ENCODE assay signal across 26 cellular contexts in the genomic region with DNA sequence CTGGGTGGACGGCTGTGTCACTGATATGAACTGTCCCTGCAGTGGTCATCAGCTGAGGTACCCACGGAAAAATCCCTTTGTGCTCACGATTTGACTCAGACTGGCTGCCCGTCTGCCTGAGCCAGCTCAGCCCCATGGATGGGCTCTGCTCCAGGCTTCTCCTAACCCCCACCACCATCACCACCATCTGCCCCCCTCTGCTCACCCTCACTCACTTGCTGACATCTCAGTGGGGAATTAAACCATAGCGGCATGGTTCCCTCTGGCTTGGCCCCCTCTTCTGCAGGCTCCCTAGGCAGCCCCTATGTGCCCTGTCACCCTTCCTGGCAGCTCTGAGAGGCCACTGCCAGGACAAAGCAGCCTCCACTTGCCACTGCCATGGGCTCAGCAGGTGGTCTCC. TPM values are rescaled to one million over a fixed set of nuclear protein-coding genes. Genes with fewer than 3 reads are reported as not detected.
DNase-seq lines count a peak whose midpoint lies in the region; ATAC-seq and TF ChIP-seq lines count a peak whose summit lies in the region.
"Had no signal": no experiment of that assay in that cellular context is flagged by ENCODE, and none has a peak within 500 bp of the region (broad histone marks: within the 10 kb centered on the region; RNA-seq: fewer than 3 reads in every experiment).

No MANE protein-coding gene starts in this region.

- TF ChIP-seq CTCF in neural crest cell (conservative IDR thresholded peaks at IDR 0.05) (no peak), MCF 10A (IDR thresholded peaks at IDR 0.05; ENCODE audit: unreplicated experiment) (no peak)

- ATAC-seq in GM18519 (IDR thresholded peaks at IDR 0.05; ENCODE audit: low FRiP score, unreplicated experiment), result no peak
- ATAC-seq in GM18502 (IDR thresholded peaks at IDR 0.05; ENCODE audit: poor library complexity, unreplicated experiment), result no peak
- ATAC-seq: activated naive CD4-positive, alpha-beta T cell treated with anti-CD3 and anti-CD28 coated beads, Interleukin-2, amount 50 U/mL, for 72 hours; heart right ventricle had no signal

- no peak overlapping the region for H3K27ac ChIP-seq in BLaER1
- peak overlapping the region; percentile 97 for H3K27ac ChIP-seq in cingulate gyrus (ENCODE audit: low read depth, low read length)
- H3K27ac ChIP-seq: cardiac muscle cell, heart right ventricle, PC-9, VCaP had no signal

- H3K27ac Mint-ChIP-seq in neural crest cell (ENCODE audit: unreplicated experiment), result peak overlapping the region; percentile 25
- no peak overlapping the region for H3K27ac Mint-ChIP-seq in MCF 10A (ENCODE audit: low read depth, unreplicated experiment)
- H3K27ac Mint-ChIP-seq: activated CD4-positive, alpha-beta T cell treated with anti-CD3 and anti-CD28 coated beads, Interleukin-2, amount 10 ng/mL, durations not matched to agents 7 days and 5 days; mesothelial cell of epicardium; type B pancreatic cell had no signal

- H3K9me3 Mint-ChIP-seq in neural crest cell (no peaks in the 10 kb centered on the region), MCF 10A (ENCODE audit: unreplicated experiment) (no peaks in the 10 kb centered on the region)
- H3K9me3 Mint-ChIP-seq: activated CD4-positive, alpha-beta T cell treated with anti-CD3 and anti-CD28 coated beads, Interleukin-2, amount 10 ng/mL, durations not matched to agents 7 days and 5 days; activated naive CD4-positive, alpha-beta T cell treated with anti-CD3 and anti-CD28 coated beads, Interleukin-2, amount 50 U/mL, for 72 hours; mesothelial cell of epicardium; naive B cell; type B pancreatic cell had no signal

- peak overlapping the region; percentile 54; the same call in 1 of the 2 replicates for H3K4me2 ChIP-seq in BLaER1
- H3K4me2 ChIP-seq: PC-9 had no signal

- DNase-seq in NCI-H446 treated with DMSO at 0.1 percent for 48 hours (lab: John Stamatoyannopoulos, UW) (peak; percentile 14), neural crest cell (ENCODE audit: low read depth, low spot score) (no peak), hepatic stellate cell (ENCODE audit: low spot score) (no peak), MCF 10A (ENCODE audit: unreplicated experiment) (no peak)
- DNase-seq: activated CD4-positive, alpha-beta T cell treated with anti-CD3 and anti-CD28 coated beads, Interleukin-2, amount 10 ng/mL, durations not matched to agents 7 days and 5 days; activated effector memory CD4-positive, alpha-beta T cell treated with Interleukin-2 at 50 U/mL for 16 hours; Caco-2; DMS79 treated with DMSO at 0.1 percent for 48 hours; foreskin fibroblast; heart right ventricle; kidney; naive B cell; NCI-H146; NCI-H510A treated with DMSO at 0.1 percent for 48 hours; PC-9; stimulated activated CD4-positive, alpha-beta T cell treated with anti-CD3 and anti-CD28 coated beads, Interleukin-4, amount 100 ng/mL, for 1 hour had no signal

- no peaks in the 10 kb centered on the region for H3K27me3 ChIP-seq in BLaER1
- H3K27me3 ChIP-seq: cardiac muscle cell, heart right ventricle had no signal

- H3K4me3 Mint-ChIP-seq in neural crest cell (no peak overlapping the region), MCF 10A (ENCODE audit: unreplicated experiment) (no peak overlapping the region)
- H3K4me3 Mint-ChIP-seq: activated CD4-positive, alpha-beta T cell treated with anti-CD3 and anti-CD28 coated beads, Interleukin-2, amount 10 ng/mL, durations not matched to agents 7 days and 5 days; mesothelial cell of epicardium; naive B cell; type B pancreatic cell had no signal

- no peaks in the 10 kb centered on the region for H3K36me3 Mint-ChIP-seq in neural crest cell (ENCODE audit: low read depth)
- peaks cover 5% of the 10 kb centered on the region for H3K36me3 Mint-ChIP-seq in MCF 10A (ENCODE audit: insufficient read depth, unreplicated experiment)
- H3K36me3 Mint-ChIP-seq: naive B cell, type B pancreatic cell had no signal

- POLR2A ChIA-PET in MCF 10A (lab: Yijun Ruan, JAX), result no interaction called here

- peaks cover 34% of the 10 kb centered on the region for H3K4me1 ChIP-seq in BLaER1
- H3K4me1 ChIP-seq: Caco-2, HAP-1 had no signal

- no peaks in the 10 kb centered on the region for H3K9me3 ChIP-seq in BLaER1
- H3K9me3 ChIP-seq: Caco-2, HAP-1, heart right ventricle had no signal

- CTCF ChIA-PET in MCF 10A (lab: Yijun Ruan, JAX), result interaction anchor here (1.1 to 2.5 kb wide), 3 partner anchors 8 to 21 kb away, joined by 3 to 22 read pairs (median 12); no protein-coding TSS in a partner anchor

- H3K9ac ChIP-seq in BLaER1, result no peak overlapping the region

- intact Hi-C loops in MCF 10A (cut with micrococcal nuclease), result no loop called here

- no TSS peak for BruUV-seq in MCF 10A (replicated peaks; lab: Mats Ljungman, UMichigan)

- H3K4me3 ChIP-seq in BLaER1, result no peak overlapping the region
- H3K4me3 ChIP-seq: cardiac muscle cell, HAP-1, heart right ventricle, PC-9 had no signal

- no peaks in the 10 kb centered on the region; the same call in 1 of the 2 replicates for H3K36me3 ChIP-seq in BLaER1
- H3K36me3 ChIP-seq: cardiac muscle cell, heart right ventricle had no signal

- H3K27me3 Mint-ChIP-seq in neural crest cell (ENCODE audit: low read depth), result no peaks in the 10 kb centered on the region
- H3K27me3 Mint-ChIP-seq in MCF 10A (ENCODE audit: insufficient read depth, unreplicated experiment), result no peaks in the 10 kb centered on the region
- H3K27me3 Mint-ChIP-seq: activated CD4-positive, alpha-beta T cell treated with anti-CD3 and anti-CD28 coated beads, Interleukin-2, amount 10 ng/mL, durations not matched to agents 7 days and 5 days; type B pancreatic cell had no signal

- no peaks in the 10 kb centered on the region for H4K20me1 ChIP-seq in BLaER1

- H3K4me1 Mint-ChIP-seq in neural crest cell (peaks cover 50% of the 10 kb centered on the region), MCF 10A (ENCODE audit: insufficient read depth, unreplicated experiment) (no peaks in the 10 kb centered on the region)
- H3K4me1 Mint-ChIP-seq: naive B cell had no signal

RNA-seq across cellular contexts. Expression of a gene that starts 17.3 kb away (rescaled TPM):
- total RNA-seq in neural crest cell (20.9 and 22.8 TPM in 2 replicates), MCF 10A (2022) (62.2 and 64.9 TPM in 2 replicates)

RNA-seq across cellular contexts. Expression of a gene that starts 22.6 kb away (rescaled TPM):
- total RNA-seq in neural crest cell (4.9 and 5.5 TPM in 2 replicates), MCF 10A (2022) (3.6 and 4.8 TPM in 2 replicates)

RNA-seq across cellular contexts. Expression of a gene that starts 34.9 kb away (rescaled TPM):
- total RNA-seq in neural crest cell, result 88.7 and 91.8 TPM in 2 replicates
- 56.3 and 68.4 TPM in 2 replicates for total RNA-seq in MCF 10A (2022)

RNA-seq across cellular contexts. Expression of a gene that starts 39.2 kb away (rescaled TPM):
- total RNA-seq in neural crest cell, result 125 and 129 TPM in 2 replicates
- total RNA-seq in MCF 10A (2022), result 120 and 141 TPM in 2 replicates

RNA-seq across cellular contexts. Expression of a gene that starts 44.1 kb away (rescaled TPM):
- total RNA-seq in neural crest cell (32.7 and 34.4 TPM in 2 replicates), MCF 10A (2022) (27.9 and 38.9 TPM in 2 replicates)
